Comparison of ENCODE assay signal across 8 cellular contexts in the genomic region with DNA sequence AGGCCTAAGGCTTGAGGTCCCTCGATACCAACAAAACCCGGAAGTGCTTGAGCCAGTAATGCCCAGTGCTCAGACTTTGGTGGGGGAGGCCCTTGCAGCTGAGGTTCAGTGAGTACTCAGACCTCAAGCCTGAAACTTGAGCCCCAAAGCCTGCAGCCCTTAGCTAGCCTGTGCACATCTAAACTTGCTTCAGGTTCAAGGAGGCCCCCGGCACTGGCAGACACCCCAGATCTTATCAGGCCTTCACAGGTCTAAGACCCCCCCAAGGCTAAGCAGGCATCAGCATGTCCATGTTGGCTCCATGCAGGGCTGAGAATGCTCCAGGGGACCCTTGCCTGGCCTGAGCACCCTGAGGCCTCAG. TPM values are rescaled to one million over a fixed set of nuclear protein-coding genes. Genes with fewer than 3 reads are reported as not detected.
A peak's percentile ranks its signal among the peaks of the same experiment; 100 is the strongest.
DNase-seq lines count a peak whose midpoint lies in the region; ATAC-seq and TF ChIP-seq lines count a peak whose summit lies in the region.

No MANE protein-coding gene starts in this region.

- peaks cover 31 to 57% of the 10 kb centered on the region in 2 donors for H3K4me1 ChIP-seq in left lung
- H3K4me1 ChIP-seq in transverse colon = peaks cover 27 to 41% (median 34%) of the 10 kb centered on the region in 4 donors

- peaks cover 0 to 44% of the 10 kb centered on the region in 2 donors for H3K36me3 ChIP-seq in left lung
- H3K36me3 ChIP-seq in transverse colon = peaks cover 0 to 31% (median 15%) of the 10 kb centered on the region in 4 donors

- H3K4me1 Mint-ChIP-seq in activated T-helper 2 cell treated with anti-CD3 and anti-CD28 coated beads, Interferon-gamma antibody, Interleukin-2, Interleukin-4, amounts not matched to agents 10 μg/mL and 5 μg/mL and 100 μg/mL, durations not matched to agents 14 hours and 24 hours and 36 hours (ENCODE audit: low read depth) = peaks cover 30% of the 10 kb centered on the region

- peaks cover 30% of the 10 kb centered on the region for H3K36me3 Mint-ChIP-seq in activated T-helper 2 cell treated with anti-CD3 and anti-CD28 coated beads, Interferon-gamma antibody, Interleukin-2, Interleukin-4, amounts not matched to agents 10 μg/mL and 5 μg/mL and 100 μg/mL, durations not matched to agents 14 hours and 24 hours and 36 hours (ENCODE audit: low read depth)

- H3K27ac ChIP-seq in left lung (peak overlapping the region; percentile 87 to 88), transverse colon (peak overlapping the region; percentile 89 to 93 (median 90))

- intact Hi-C loops in activated T-helper 2 cell treated with anti-CD3 and anti-CD28 coated beads, Interferon-gamma antibody, Interleukin-2, Interleukin-4, amounts not matched to agents 10 μg/mL and 5 μg/mL and 100 μg/mL, durations not matched to agents 14 hours and 24 hours and 36 hours (cut with micrococcal nuclease) = no loop called here
- intact Hi-C loops in left lung (cut with DNase I) (no loop called here), transverse colon (cut with DNase I; ENCODE audit: low total_unique reads) (no loop called here)

- no peak for TF ChIP-seq EP300 in transverse colon (IDR thresholded peaks at IDR 0.05; ENCODE audit: low read depth)

- H3K4me3 Mint-ChIP-seq in activated T-helper 2 cell treated with anti-CD3 and anti-CD28 coated beads, Interferon-gamma antibody, Interleukin-2, Interleukin-4, amounts not matched to agents 10 μg/mL and 5 μg/mL and 100 μg/mL, durations not matched to agents 14 hours and 24 hours and 36 hours (ENCODE audit: low read depth) = peak overlapping the region; percentile 87

- no peaks in the 10 kb centered on the region for H3K9me3 ChIP-seq in left lung
- no peaks in the 10 kb centered on the region for H3K9me3 ChIP-seq in transverse colon

- H3K27me3 ChIP-seq in left lung (no peaks in the 10 kb centered on the region), transverse colon (no peaks in the 10 kb centered on the region)

- peak overlapping the region in 1 of 2 donors; percentile 96 for H3K4me3 ChIP-seq in left lung
- peak overlapping the region in 1 of 4 donors; percentile 80 for H3K4me3 ChIP-seq in transverse colon

- peak overlapping the region; percentile 80 for H3K27ac Mint-ChIP-seq in activated T-helper 2 cell treated with anti-CD3 and anti-CD28 coated beads, Interferon-gamma antibody, Interleukin-2, Interleukin-4, amounts not matched to agents 10 μg/mL and 5 μg/mL and 100 μg/mL, durations not matched to agents 14 hours and 24 hours and 36 hours

- no peaks in the 10 kb centered on the region for H3K9me3 Mint-ChIP-seq in activated T-helper 2 cell treated with anti-CD3 and anti-CD28 coated beads, Interferon-gamma antibody, Interleukin-2, Interleukin-4, amounts not matched to agents 10 μg/mL and 5 μg/mL and 100 μg/mL, durations not matched to agents 14 hours and 24 hours and 36 hours

- in situ Hi-C loops in transverse colon (cut with MboI; ENCODE audit: low pct_ligation_motif_present in 1 of 4, low pct_unique_long_range_greater_than_20kb in 1 of 4, low sequenced_read_pairs in 3 of 4) = loop anchor here in 1 of 4 donors (25.0 kb wide), 1 partner anchor 97 kb away; a partner anchor contains a TSS

- no peak for TF ChIP-seq CTCF in left lung (IDR thresholded peaks at IDR 0.05)
- TF ChIP-seq CTCF in transverse colon (IDR thresholded peaks at IDR 0.05) = no peak

- peak; percentile 38 for DNase-seq in activated T-cell treated with anti-CD3 and anti-CD28 coated beads, Interleukin-2, amount 50 U/mL, for 1 hour
- no peak for DNase-seq in activated T-cell treated with anti-CD3 and anti-CD28 coated beads for 4 hours
- no peak for DNase-seq in activated T-helper 2 cell treated with anti-CD3 and anti-CD28 coated beads, Interferon-gamma antibody, Interleukin-2, Interleukin-4, amounts not matched to agents 10 μg/mL and 5 μg/mL and 100 μg/mL, durations not matched to agents 14 hours and 24 hours and 36 hours (ENCODE audit: low spot score)
- DNase-seq in left lung = peak in 1 of 2 donors; percentile 60
- no peak for DNase-seq in transverse colon
- no peak for DNase-seq in UCSD-AML1 (lab: John Stamatoyannopoulos, UW; ENCODE audit: unreplicated experiment)
- no peak for DNase-seq in AG08395 (ENCODE audit: low spot score)

- H3K27me3 Mint-ChIP-seq in activated T-helper 2 cell treated with anti-CD3 and anti-CD28 coated beads, Interferon-gamma antibody, Interleukin-2, Interleukin-4, amounts not matched to agents 10 μg/mL and 5 μg/mL and 100 μg/mL, durations not matched to agents 14 hours and 24 hours and 36 hours (ENCODE audit: low read depth) = no peaks in the 10 kb centered on the region

- no peak for TF ChIP-seq POLR2A in transverse colon (IDR thresholded peaks at IDR 0.05)

- ATAC-seq in left lung (no peak), GM19455 (IDR thresholded peaks at IDR 0.05; ENCODE audit: unreplicated experiment) (no peak)

- WGBS in transverse colon (ENCODE audit: low coverage in 1 of 2), 2 donors = 70% methylated on average over 2 of the region's 3 CpGs; no CpG with 5 or more reads in 1 of the 2 donors

RNA-seq across cellular contexts. Expression of a gene that starts 1.0 kb away (rescaled TPM):
- total RNA-seq in activated T-helper 2 cell treated with anti-CD3 and anti-CD28 coated beads, Interferon-gamma antibody, Interleukin-2, Interleukin-4, amounts not matched to agents 10 μg/mL and 5 μg/mL and 100 μg/mL, durations not matched to agents 14 hours and 24 hours and 36 hours = 11.1 TPM in 2 replicates
- total RNA-seq in left lung (10 to 100 TPM; 12.4 to 12.8 TPM), transverse colon (1 to 10 TPM in 2 of 4 donors, not detected in 2; 5.6 to 6.8 TPM)

RNA-seq across cellular contexts. Expression of a gene that starts 23.6 kb away (rescaled TPM):
- total RNA-seq in activated T-helper 2 cell treated with anti-CD3 and anti-CD28 coated beads, Interferon-gamma antibody, Interleukin-2, Interleukin-4, amounts not matched to agents 10 μg/mL and 5 μg/mL and 100 μg/mL, durations not matched to agents 14 hours and 24 hours and 36 hours = 148 and 152 TPM in 2 replicates
- 1 to 10 TPM; 4.8 to 6.3 TPM for total RNA-seq in left lung
- total RNA-seq in transverse colon = not detected

RNA-seq across cellular contexts. Expression of a gene that starts 36.4 kb away (rescaled TPM):
- 26.8 and 29.4 TPM in 2 replicates for total RNA-seq in activated T-helper 2 cell treated with anti-CD3 and anti-CD28 coated beads, Interferon-gamma antibody, Interleukin-2, Interleukin-4, amounts not matched to agents 10 μg/mL and 5 μg/mL and 100 μg/mL, durations not matched to agents 14 hours and 24 hours and 36 hours
- total RNA-seq in left lung = 10 to 100 TPM; 21.7 to 25.4 TPM
- total RNA-seq in transverse colon = 10 to 100 TPM; 27.9 to 72.2 (median 45.7) TPM

RNA-seq across cellular contexts. Expression of a gene that starts 43.7 kb away (rescaled TPM):
- 919 and 932 TPM in 2 replicates for total RNA-seq in activated T-helper 2 cell treated with anti-CD3 and anti-CD28 coated beads, Interferon-gamma antibody, Interleukin-2, Interleukin-4, amounts not matched to agents 10 μg/mL and 5 μg/mL and 100 μg/mL, durations not matched to agents 14 hours and 24 hours and 36 hours
- total RNA-seq in left lung = 10 to 100 TPM in 1 of 2 donors, 1 to 10 TPM in 1; 8.1 to 10.7 TPM
- total RNA-seq in transverse colon = 1 to 10 TPM; 4.0 to 5.2 (median 4.4) TPM

Comparison
In these comparisons a context has a peak if more than half of its experiments do, and no peak if none do; other contexts are left out.
1. RNA of a gene that starts 23.6 kb away (total RNA-seq): 148 to 152 TPM in activated T-helper 2 cell treated with anti-CD3 and anti-CD28 coated beads, Interferon-gamma antibody, Interleukin-2, Interleukin-4, amounts not matched to agents 10 μg/mL and 5 μg/mL and 100 μg/mL, durations not matched to agents 14 hours and 24 hours and 36 hours; 4.8 to 6.3 TPM in left lung and not detected in transverse colon; every median in the first group is over 10 times any median in the second.